ENCODE assay signal across 11 cellular contexts in genomic region chr15:66094331-66094730, GRCh38.
"Had no signal": no experiment of that assay in that cellular context is flagged by ENCODE, and none has a peak within 500 bp of the region (broad histone marks: within the 10 kb centered on the region; RNA-seq: fewer than 3 reads in every experiment).

No MANE protein-coding gene starts in this region.

- DNase-seq: activated CD4-positive, alpha-beta T cell treated with anti-CD3 and anti-CD28 coated beads, Interleukin-2, amount 50 U/mL, for 4 hours; activated effector memory CD4-positive, alpha-beta T cell treated with anti-CD3 and anti-CD28 coated beads, Interleukin-2, amount 50 U/mL, for 16 hours; activated T-cell treated with anti-CD3 and anti-CD28 coated beads, Interleukin-2, amount 50 U/mL, for 24 hours; aorta; colonic mucosa; left ventricle myocardium inferior; mesenchymal stem cell; T-helper 2 cell; transverse colon had no signal

- ATAC-seq: activated CD4-positive, CD25-positive, alpha-beta regulatory T cell treated with anti-CD3 and anti-CD28 coated beads, Interleukin-2, amount 50 U/mL, for 24 hours; stimulated activated memory B cell treated with anti-CD40 and anti-IgM and Interleukin-4, amounts not matched to agents 10 μg/mL and 1 μg/mL and 100 μg/mL, for 72 hours had no signal
